ENCODE assay signal across 10 cellular contexts in the genomic region with DNA sequence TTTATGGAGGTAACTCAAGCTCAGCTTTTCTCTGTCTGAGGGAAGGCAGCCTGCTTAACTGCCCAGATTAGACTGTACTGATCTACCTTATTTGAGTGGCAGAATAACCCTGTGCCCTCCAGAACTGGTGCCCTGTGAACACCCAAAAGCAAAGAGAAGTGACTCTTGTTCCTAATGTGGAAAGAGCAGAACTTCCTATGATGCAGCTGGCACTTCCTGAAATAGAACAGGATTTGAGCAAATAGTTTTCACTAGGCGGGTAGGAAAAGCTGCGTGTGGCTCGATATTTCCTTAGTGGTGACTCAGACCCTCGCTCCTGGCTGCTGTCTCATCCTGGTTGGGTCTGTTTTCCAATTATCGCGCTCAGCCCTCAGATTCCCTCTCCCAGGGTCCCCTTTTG.
DNase-seq lines count a peak whose midpoint lies in the region; ATAC-seq and TF ChIP-seq lines count a peak whose summit lies in the region.
"Had no signal": no experiment of that assay in that cellular context is flagged by ENCODE, and none has a peak within 500 bp of the region (broad histone marks: within the 10 kb centered on the region; RNA-seq: fewer than 3 reads in every experiment).

No MANE protein-coding gene starts in this region.

- DNase-seq in Right ventricle myocardium inferior (ENCODE audit: missing footprints) (no peak), cardiac septum (ENCODE audit: low spot score) (no peak), lower lobe of right lung (no peak), NCI-H1436 (lab: John Stamatoyannopoulos, UW) (no peak)
- DNase-seq: activated CD4-positive, alpha-beta T cell treated with anti-CD3 and anti-CD28 coated beads for 48 hours; NCI-H1092 had no signal

- no peaks in the 10 kb centered on the region for H3K36me3 ChIP-seq in lower lobe of right lung

- H3K27ac ChIP-seq in cingulate gyrus (ENCODE audit: low read depth, low read length) (peak overlapping the region; percentile 49), lower lobe of right lung (peak overlapping the region; percentile 69)

- no peak for TF ChIP-seq CTCF in lower lobe of right lung (IDR thresholded peaks at IDR 0.05)

- intact Hi-C loops in Right ventricle myocardium inferior (cut with DNase I), result loop anchor here (2.0 kb wide), 1 partner anchor 28 kb away; no protein-coding TSS in a partner anchor
- intact Hi-C loops in cardiac septum (cut with DNase I), result no loop called here
- intact Hi-C loops in lower lobe of right lung (cut with DNase I), result no loop called here

- no peaks in the 10 kb centered on the region for H3K27me3 ChIP-seq in lower lobe of right lung (ENCODE audit: low read depth)

- peaks cover 23% of the 10 kb centered on the region for H3K4me1 ChIP-seq in lower lobe of right lung

- H3K4me3 ChIP-seq in lower lobe of right lung, result no peak overlapping the region

- ATAC-seq in Right ventricle myocardium inferior (peak; percentile 12), lower lobe of right lung (peak; percentile 72 to 79), HG02623 (IDR thresholded peaks at IDR 0.05; ENCODE audit: unreplicated experiment) (no peak), GM21737 (IDR thresholded peaks at IDR 0.05; ENCODE audit: unreplicated experiment) (no peak), GM21423 (IDR thresholded peaks at IDR 0.05; ENCODE audit: unreplicated experiment) (no peak)

- H3K9me3 ChIP-seq in lower lobe of right lung, result no peaks in the 10 kb centered on the region

Comparison
In these comparisons a context has a peak if more than half of its experiments do, and no peak if none do; other contexts are left out.
1. ATAC-seq: peak in Right ventricle myocardium inferior (single experiment) and lower lobe of right lung (2 of 2); none in HG02623 (single experiment), GM21737 (single experiment) and GM21423 (single experiment).